Comparison of ENCODE assay signal across 8 cellular contexts in the genomic region with DNA sequence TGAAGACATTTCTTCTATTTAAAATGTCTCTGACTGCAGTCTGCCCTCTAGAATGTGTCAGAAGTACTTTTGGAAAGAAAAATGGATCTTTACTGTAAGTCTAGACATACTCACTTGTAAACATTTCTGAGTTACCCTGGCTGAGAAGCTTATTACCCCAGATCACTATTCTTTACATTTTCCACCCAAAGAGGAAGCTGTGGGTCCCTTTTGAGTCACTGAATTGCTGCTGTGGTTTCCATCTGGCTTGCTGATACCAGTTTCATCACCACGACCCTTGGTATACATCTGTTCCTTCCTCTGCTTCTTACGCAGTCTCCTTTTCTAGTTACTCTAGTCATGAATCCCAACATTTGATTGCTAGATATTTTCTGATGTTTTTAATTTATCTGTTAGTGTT. TPM values are rescaled to one million over a fixed set of nuclear protein-coding genes. Genes with fewer than 3 reads are reported as not detected.
DNase-seq lines count a peak whose midpoint lies in the region; ATAC-seq, FAIRE-seq and TF ChIP-seq lines count a peak whose summit lies in the region.

No MANE protein-coding gene starts in this region.

- no peaks in the 10 kb centered on the region for H4K20me1 ChIP-seq in Karpas-422 (ENCODE audit: insufficient read depth, low read depth, low read length)

- no peaks in the 10 kb centered on the region for H3K9me2 ChIP-seq in Karpas-422 (replicated peaks; ENCODE audit: insufficient read depth, low read length)

- H3K27ac Mint-ChIP-seq in activated naive CD4-positive, alpha-beta T cell treated with anti-CD3 and anti-CD28 coated beads, Interleukin-2, amount 50 U/mL, for 72 hours, result peak overlapping the region in 1 of 2 donors; percentile 17

- no peak for FAIRE-seq in HTR-8/SVneo (lab: Jason Lieb, UNC)

- no peak overlapping the region for H2AFZ ChIP-seq in Karpas-422 (ENCODE audit: low read length)

- DNase-seq in Karpas-422, result peak; percentile 44
- peak in 1 of 2 donors; percentile 42 for DNase-seq in activated naive CD4-positive, alpha-beta T cell treated with anti-CD3 and anti-CD28 coated beads, Interleukin-2, amount 50 U/mL, for 72 hours (ENCODE audit: low spot score in 2 of 2)
- peak; percentile 15 for DNase-seq in stimulated activated naive CD4-positive, alpha-beta T cell treated with Interleukin-2 at 50 U/mL for 16 hours (lab: John Stamatoyannopoulos, UW)
- DNase-seq in HTR-8/SVneo (ENCODE audit: insufficient read length, low spot score), result no peak
- DNase-seq in RWPE1 (ENCODE audit: low spot score), result no peak
- no peak for DNase-seq in omental fat pad (ENCODE audit: low spot score)

- peaks cover 3% of the 10 kb centered on the region; the same call in 1 of the 2 replicates for H3K4me1 ChIP-seq in Karpas-422 (ENCODE audit: low read length)

- H3K36me3 Mint-ChIP-seq in activated naive CD4-positive, alpha-beta T cell treated with anti-CD3 and anti-CD28 coated beads, Interleukin-2, amount 50 U/mL, for 72 hours, result peaks cover 0 to 5% of the 10 kb centered on the region in 2 donors

- POLR2A ChIA-PET in RWPE1 (lab: Yijun Ruan, JAX; ENCODE audit: low non-redundant PET), result no interaction called here

- TF ChIP-seq CTCF in RWPE1 (conservative IDR thresholded peaks at IDR 0.05; ENCODE audit: low read depth), result no peak
- no peak for TF ChIP-seq CTCF in omental fat pad (IDR thresholded peaks at IDR 0.05)

- H3K9ac ChIP-seq in Karpas-422 (ENCODE audit: low read length), result no peak overlapping the region

- no peaks in the 10 kb centered on the region for H3K9me3 Mint-ChIP-seq in activated naive CD4-positive, alpha-beta T cell treated with anti-CD3 and anti-CD28 coated beads, Interleukin-2, amount 50 U/mL, for 72 hours

- no peaks in the 10 kb centered on the region for H3K79me2 ChIP-seq in Karpas-422 (ENCODE audit: low read length)

- H3K27ac ChIP-seq in Karpas-422 (ENCODE audit: low read length), result no peak overlapping the region
- H3K27ac ChIP-seq in RWPE1, result no peak overlapping the region

- H3K4me3 ChIP-seq in Karpas-422 (ENCODE audit: low read length), result no peak overlapping the region

- CTCF ChIA-PET in RWPE1 (lab: Yijun Ruan, JAX), result interaction anchor here (0.6 kb wide), 1 partner anchor 223 kb away, joined by 6 read pairs; no protein-coding TSS in a partner anchor

- H3K4me2 ChIP-seq in Karpas-422 (ENCODE audit: low read depth, low read length, poor library complexity, severe bottlenecking), result no peak overlapping the region

- no peaks in the 10 kb centered on the region for H3K9me3 ChIP-seq in Karpas-422 (ENCODE audit: low read length)

- peak; percentile 98 for ATAC-seq in GM18505 (IDR thresholded peaks at IDR 0.05; ENCODE audit: unreplicated experiment)
- ATAC-seq in GM21717 (IDR thresholded peaks at IDR 0.05; ENCODE audit: unreplicated experiment), result peak; percentile 95
- peak; percentile 97 to 100 for ATAC-seq in activated naive CD4-positive, alpha-beta T cell treated with anti-CD3 and anti-CD28 coated beads, Interleukin-2, amount 50 U/mL, for 72 hours
- ATAC-seq in omental fat pad (ENCODE audit: low FRiP score), result no peak

- no peak for TF ChIP-seq POLR2A in GM18505 (IDR thresholded peaks at IDR 0.05; ENCODE audit: borderline replicate concordance, extremely low read depth, insufficient read depth, insufficient read length)

- H3K27me3 ChIP-seq in Karpas-422 (ENCODE audit: low read length), result no peaks in the 10 kb centered on the region

- no peaks in the 10 kb centered on the region for H3K36me3 ChIP-seq in Karpas-422 (ENCODE audit: insufficient read depth, low read length)

RNA-seq across cellular contexts. Expression of a gene that starts 20.2 kb away (rescaled TPM):
- total RNA-seq in Karpas-422 (2014; rRNA removed; shearing (Covaris generic); ENCODE audit: low replicate concordance), result not detected in 2 replicates
- not detected for total RNA-seq in activated naive CD4-positive, alpha-beta T cell treated with anti-CD3 and anti-CD28 coated beads, Interleukin-2, amount 50 U/mL, for 72 hours
- total RNA-seq in omental fat pad, result 1 to 10 TPM in 2 of 4 donors, under 1 TPM in 1, not detected in 1; 0.56 to 2.0 (median 1.1) TPM

RNA-seq across cellular contexts. Expression of a gene that starts 37.3 kb away (rescaled TPM):
- total RNA-seq in Karpas-422 (2014; rRNA removed; shearing (Covaris generic); ENCODE audit: low replicate concordance), result not detected in 2 replicates
- total RNA-seq in activated naive CD4-positive, alpha-beta T cell treated with anti-CD3 and anti-CD28 coated beads, Interleukin-2, amount 50 U/mL, for 72 hours, result not detected
- total RNA-seq in omental fat pad, result not detected

RNA-seq across cellular contexts. Expression of a gene that starts 47.6 kb away (rescaled TPM):
- 1.4 TPM in 1 of 2 replicates, not detected in the other for total RNA-seq in Karpas-422 (2014; rRNA removed; shearing (Covaris generic); ENCODE audit: low replicate concordance)
- total RNA-seq in activated naive CD4-positive, alpha-beta T cell treated with anti-CD3 and anti-CD28 coated beads, Interleukin-2, amount 50 U/mL, for 72 hours, result not detected
- 10 to 100 TPM in 2 of 4 donors, 1 to 10 TPM in 2; 2.7 to 37.8 (median 13.1) TPM for total RNA-seq in omental fat pad

Comparison
In these comparisons a context has a peak if more than half of its experiments do, and no peak if none do; other contexts are left out.
1. DNase-seq: peak in Karpas-422 (single experiment) and stimulated activated naive CD4-positive, alpha-beta T cell treated with Interleukin-2 at 50 U/mL for 16 hours (single experiment); none in HTR-8/SVneo (single experiment), RWPE1 (single experiment) and omental fat pad (single experiment).